ENCODE assay signal across 1 cellular context in the genomic region with DNA sequence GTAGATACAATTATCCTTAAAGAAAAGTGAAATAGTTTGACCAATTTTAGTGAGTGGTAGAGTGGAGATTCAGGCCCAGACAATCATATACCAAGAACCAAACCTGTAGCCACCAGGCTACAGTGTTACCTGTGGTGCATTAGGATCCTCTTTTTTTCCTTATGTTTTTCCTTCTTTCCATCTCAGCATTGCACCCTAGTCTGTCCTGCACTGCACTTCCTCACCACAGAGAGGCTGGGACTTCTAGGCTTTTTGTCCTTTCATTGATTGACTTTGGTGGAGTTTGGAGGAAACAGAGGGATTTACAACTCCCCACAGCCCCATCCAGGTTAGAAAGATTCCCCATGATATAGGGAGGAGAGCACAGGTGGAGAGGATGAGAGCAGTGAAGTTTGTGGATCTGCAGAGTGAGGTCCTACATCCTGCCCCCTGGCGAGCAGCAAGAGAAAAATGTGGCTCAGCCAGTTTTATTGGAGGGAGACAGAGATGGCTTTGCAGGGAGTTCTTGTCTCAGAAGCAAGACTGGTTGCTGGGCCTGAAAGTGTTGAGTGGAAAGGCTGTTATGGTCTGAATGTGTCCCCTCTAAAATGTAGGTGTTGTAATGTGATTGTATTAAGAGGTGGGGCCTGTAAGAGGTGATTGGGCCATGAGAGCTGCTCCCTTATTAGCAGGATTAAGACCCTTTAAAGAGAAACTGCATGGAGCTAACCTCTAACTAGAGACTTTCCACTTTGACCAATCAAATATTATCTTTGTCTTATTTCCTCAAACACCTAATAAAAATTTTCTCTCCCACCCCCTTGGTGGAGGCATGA.
TF ChIP-seq lines count a peak whose summit lies in the region.

No MANE protein-coding gene starts in this region.

TF ChIP-seq in HepG2, 621 proteins besides CTCF, POLR2A, EP300 and RAD21:
- TF ChIP-seq SMC3 (IDR thresholded peaks at IDR 0.05; ENCODE audit: low read length) (peak; percentile 30; the same call in 1 of the 2 replicates), TEAD3 (CRISPR knock-in tag; optimal IDR thresholded peaks at IDR 0.05; ENCODE audit: borderline replicate concordance) (peak; percentile 14)
- TF ChIP-seq, protein P1, sequence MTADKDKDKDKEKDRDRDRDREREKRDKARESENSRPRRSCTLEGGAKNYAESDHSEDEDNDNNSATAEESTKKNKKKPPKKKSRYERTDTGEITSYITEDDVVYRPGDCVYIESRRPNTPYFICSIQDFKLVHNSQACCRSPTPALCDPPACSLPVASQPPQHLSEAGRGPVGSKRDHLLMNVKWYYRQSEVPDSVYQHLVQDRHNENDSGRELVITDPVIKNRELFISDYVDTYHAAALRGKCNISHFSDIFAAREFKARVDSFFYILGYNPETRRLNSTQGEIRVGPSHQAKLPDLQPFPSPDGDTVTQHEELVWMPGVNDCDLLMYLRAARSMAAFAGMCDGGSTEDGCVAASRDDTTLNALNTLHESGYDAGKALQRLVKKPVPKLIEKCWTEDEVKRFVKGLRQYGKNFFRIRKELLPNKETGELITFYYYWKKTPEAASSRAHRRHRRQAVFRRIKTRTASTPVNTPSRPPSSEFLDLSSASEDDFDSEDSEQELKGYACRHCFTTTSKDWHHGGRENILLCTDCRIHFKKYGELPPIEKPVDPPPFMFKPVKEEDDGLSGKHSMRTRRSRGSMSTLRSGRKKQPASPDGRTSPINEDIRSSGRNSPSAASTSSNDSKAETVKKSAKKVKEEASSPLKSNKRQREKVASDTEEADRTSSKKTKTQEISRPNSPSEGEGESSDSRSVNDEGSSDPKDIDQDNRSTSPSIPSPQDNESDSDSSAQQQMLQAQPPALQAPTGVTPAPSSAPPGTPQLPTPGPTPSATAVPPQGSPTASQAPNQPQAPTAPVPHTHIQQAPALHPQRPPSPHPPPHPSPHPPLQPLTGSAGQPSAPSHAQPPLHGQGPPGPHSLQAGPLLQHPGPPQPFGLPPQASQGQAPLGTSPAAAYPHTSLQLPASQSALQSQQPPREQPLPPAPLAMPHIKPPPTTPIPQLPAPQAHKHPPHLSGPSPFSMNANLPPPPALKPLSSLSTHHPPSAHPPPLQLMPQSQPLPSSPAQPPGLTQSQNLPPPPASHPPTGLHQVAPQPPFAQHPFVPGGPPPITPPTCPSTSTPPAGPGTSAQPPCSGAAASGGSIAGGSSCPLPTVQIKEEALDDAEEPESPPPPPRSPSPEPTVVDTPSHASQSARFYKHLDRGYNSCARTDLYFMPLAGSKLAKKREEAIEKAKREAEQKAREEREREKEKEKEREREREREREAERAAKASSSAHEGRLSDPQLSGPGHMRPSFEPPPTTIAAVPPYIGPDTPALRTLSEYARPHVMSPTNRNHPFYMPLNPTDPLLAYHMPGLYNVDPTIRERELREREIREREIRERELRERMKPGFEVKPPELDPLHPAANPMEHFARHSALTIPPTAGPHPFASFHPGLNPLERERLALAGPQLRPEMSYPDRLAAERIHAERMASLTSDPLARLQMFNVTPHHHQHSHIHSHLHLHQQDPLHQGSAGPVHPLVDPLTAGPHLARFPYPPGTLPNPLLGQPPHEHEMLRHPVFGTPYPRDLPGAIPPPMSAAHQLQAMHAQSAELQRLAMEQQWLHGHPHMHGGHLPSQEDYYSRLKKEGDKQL (CRISPR knock-in tag; IDR thresholded peaks at IDR 0.05; ENCODE audit: low read depth): no peak
